18 cellular contexts compared by ENCODE assay signal in the genomic region with DNA sequence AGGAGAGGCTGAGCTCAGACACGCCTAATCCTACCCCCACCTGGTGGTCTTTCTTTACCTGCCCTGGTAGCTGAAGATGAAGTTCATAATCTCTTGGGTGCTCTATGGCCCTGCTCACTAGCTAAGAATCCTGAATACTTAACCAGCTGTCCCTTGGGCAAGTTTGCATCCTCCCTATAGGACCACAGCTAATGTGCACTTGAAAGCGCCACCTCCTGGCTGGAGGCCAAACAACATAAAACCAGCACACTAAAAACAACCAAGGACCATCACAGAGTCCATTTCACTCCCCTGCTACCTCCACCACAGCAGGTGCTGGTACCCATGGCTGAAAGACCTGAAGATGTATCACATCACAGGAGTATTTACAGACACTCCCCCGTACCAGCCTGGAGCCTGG.
DNase-seq lines count a peak whose midpoint lies in the region; ATAC-seq, FAIRE-seq and TF ChIP-seq lines count a peak whose summit lies in the region.
"Had no signal": no experiment of that assay in that cellular context is flagged by ENCODE, and none has a peak within 500 bp of the region (broad histone marks: within the 10 kb centered on the region; RNA-seq: fewer than 3 reads in every experiment).

No MANE protein-coding gene starts in this region.

- no peak overlapping the region for H3K4me3 Mint-ChIP-seq in endothelial cell (ENCODE audit: unreplicated experiment)
- H3K4me3 Mint-ChIP-seq: brain; T-helper 1 cell treated with Interleukin-12 subunit alpha and Interleukin-12 subunit beta and Interleukin-4 antibody, amounts not matched to agents 30 μg/mL and 1 μg/mL, for 36 hours had no signal

- no peaks in the 10 kb centered on the region for H3K9me3 Mint-ChIP-seq in endothelial cell (ENCODE audit: unreplicated experiment)
- H3K9me3 Mint-ChIP-seq: T-helper 1 cell treated with Interleukin-12 subunit alpha and Interleukin-12 subunit beta and Interleukin-4 antibody, amounts not matched to agents 30 μg/mL and 1 μg/mL, for 36 hours had no signal

- TF ChIP-seq CTCF in D721Med (IDR thresholded peaks at IDR 0.05; ENCODE audit: insufficient read depth, missing control alignments) (peak; percentile 0), endothelial cell (IDR thresholded peaks at IDR 0.05; ENCODE audit: unreplicated experiment) (peak; percentile 27)

- DNase-seq in NCI-H82 (lab: John Stamatoyannopoulos, UW) (peak; percentile 16), NCI-H82 treated with DMSO at 0.1 percent for 48 hours (lab: John Stamatoyannopoulos, UW; ENCODE audit: unreplicated experiment) (no peak), D721Med (ENCODE audit: insufficient read length, low spot score) (no peak), NAMALWA (ENCODE audit: low spot score) (peak; percentile 42), endothelial cell (ENCODE audit: low spot score) (no peak)
- no peak for DNase-seq in activated CD8-positive, alpha-beta memory T cell treated with anti-CD3 and anti-CD28 coated beads, Interleukin-2, amount 50 U/mL, for 48 hours
- DNase-seq: ACHN, activated gamma-delta T cell treated with Interleukin-2 at 50 U/mL for 16 hours, GM23248, Karpas-422, mucosa of descending colon, NCI-H2171 treated with DMSO at 0.1 percent for 48 hours, upper lobe of right lung had no signal

- ATAC-seq in HG02870 (IDR thresholded peaks at IDR 0.05; ENCODE audit: unreplicated experiment), result no peak
- no peak for ATAC-seq in GM21619 (IDR thresholded peaks at IDR 0.05; ENCODE audit: unreplicated experiment)
- ATAC-seq: mucosa of descending colon, upper lobe of right lung had no signal

- FAIRE-seq in D721Med (lab: Jason Lieb, UNC), result no peak
- FAIRE-seq: GM19239 had no signal

- H3K36me3 Mint-ChIP-seq in endothelial cell (ENCODE audit: low read depth, unreplicated experiment), result no peaks in the 10 kb centered on the region
- H3K36me3 Mint-ChIP-seq: brain had no signal

- H3K27me3 Mint-ChIP-seq in endothelial cell (ENCODE audit: unreplicated experiment), result no peaks in the 10 kb centered on the region
- H3K27me3 Mint-ChIP-seq: brain had no signal

- H3K27ac Mint-ChIP-seq in endothelial cell (ENCODE audit: unreplicated experiment), result no peak overlapping the region
- H3K27ac Mint-ChIP-seq: brain; T-helper 1 cell treated with Interleukin-12 subunit alpha and Interleukin-12 subunit beta and Interleukin-4 antibody, amounts not matched to agents 30 μg/mL and 1 μg/mL, for 36 hours had no signal

- H3K4me1 Mint-ChIP-seq in endothelial cell (ENCODE audit: unreplicated experiment), result no peaks in the 10 kb centered on the region
- H3K4me1 Mint-ChIP-seq: brain had no signal

Comparison
In these comparisons a context has a peak if more than half of its experiments do, and no peak if none do; other contexts are left out.
1. DNase-seq: peak in NCI-H82 (single experiment) and NAMALWA (single experiment); none in NCI-H82 treated with DMSO at 0.1 percent for 48 hours (single experiment), D721Med (single experiment), endothelial cell (single experiment) and activated CD8-positive, alpha-beta memory T cell treated with anti-CD3 and anti-CD28 coated beads, Interleukin-2, amount 50 U/mL, for 48 hours (single experiment).